2 cellular contexts compared by ENCODE assay signal in genomic region chr7:83925860-83926259, GRCh38.
A peak's percentile ranks its signal among the peaks of the same experiment; 100 is the strongest.
TF ChIP-seq lines count a peak whose summit lies in the region.

No MANE protein-coding gene starts in this region.

TF ChIP-seq in GM12878, 131 proteins besides CTCF, POLR2A, EP300 and RAD21 (continued from another document):
- TF ChIP-seq IRF3 (IDR thresholded peaks at IDR 0.05), result no peak
- peak; percentile 86 for TF ChIP-seq NFIC (IDR thresholded peaks at IDR 0.05; ENCODE audit: low read depth, low read length)
- TF ChIP-seq MEF2B (IDR thresholded peaks at IDR 0.05; ENCODE audit: partially characterized antibody, poor library complexity, severe bottlenecking), result peak; percentile 16
- TF ChIP-seq E2F4 (IDR thresholded peaks at IDR 0.05; ENCODE audit: low read depth, low read length), result no peak
- TF ChIP-seq HDAC6 (IDR thresholded peaks at IDR 0.05; ENCODE audit: unreplicated experiment), result no peak
- no peak for TF ChIP-seq SREBF1 (IDR thresholded peaks at IDR 0.05; ENCODE audit: low read length)
- 0 out of 2 replicates have a peak, but pooled peaks have one; percentile 21 for TF ChIP-seq GABPA (IDR thresholded peaks at IDR 0.05; ENCODE audit: low read depth)
- peak; percentile 36; the same call in 1 of the 2 replicates for TF ChIP-seq CREM (IDR thresholded peaks at IDR 0.05; ENCODE audit: low read depth)
- no peak for TF ChIP-seq ZSCAN29 (IDR thresholded peaks at IDR 0.05)
- TF ChIP-seq LARP7 (IDR thresholded peaks at IDR 0.05), result no peak
- TF ChIP-seq NFXL1 (IDR thresholded peaks at IDR 0.05; ENCODE audit: borderline replicate concordance), result no peak
- TF ChIP-seq ATF2 (IDR thresholded peaks at IDR 0.05; ENCODE audit: low read length), result peak; percentile 72; the same call in 1 of the 2 replicates
- 0 out of 2 replicates have a peak, but pooled peaks have one; percentile 38 for TF ChIP-seq TCF12 (IDR thresholded peaks at IDR 0.05; ENCODE audit: low read depth, low read length)
- TF ChIP-seq ELK1 (IDR thresholded peaks at IDR 0.05; ENCODE audit: low read depth, low read length), result no peak
- TF ChIP-seq MEF2A (IDR thresholded peaks at IDR 0.05; ENCODE audit: insufficient read depth, low read depth, low read length), result peak; percentile 74; the same call in 1 of the 2 replicates
- TF ChIP-seq SMC3 (IDR thresholded peaks at IDR 0.05; ENCODE audit: borderline replicate concordance, low read length), result no peak
- peak; percentile 92 for TF ChIP-seq JUNB (IDR thresholded peaks at IDR 0.05)

TF ChIP-seq in GM12891, 5 proteins besides CTCF, POLR2A, EP300 and RAD21 (continued from another document):
- no peak for TF ChIP-seq PAX5 (IDR thresholded peaks at IDR 0.05; ENCODE audit: insufficient read depth, low read length, severe bottlenecking)
